Comparison of ENCODE assay signal across 9 cellular contexts in genomic region chr16:4800290-4801041, GRCh38. TPM values are rescaled to one million over a fixed set of nuclear protein-coding genes. Genes with fewer than 3 reads are reported as not detected.
A peak's percentile ranks its signal among the peaks of the same experiment; 100 is the strongest.
DNase-seq lines count a peak whose midpoint lies in the region; ATAC-seq, FAIRE-seq and TF ChIP-seq lines count a peak whose summit lies in the region.
"Had no signal": no experiment of that assay in that cellular context is flagged by ENCODE, and none has a peak within 500 bp of the region (broad histone marks: within the 10 kb centered on the region; RNA-seq: fewer than 3 reads in every experiment).

No MANE protein-coding gene starts in this region.

- H2BK12ac ChIP-seq in H1 (ENCODE audit: low read depth, low read length) (peak overlapping the region; percentile 68; the same call in 1 of the 2 replicates), neuronal stem cell (ENCODE audit: low read length) (peak overlapping the region; percentile 41)

- no peak overlapping the region for H3K27ac ChIP-seq in H1 (ENCODE audit: low read depth, low read length)
- H3K27ac ChIP-seq in neuronal stem cell (replicated peaks; ENCODE audit: low read length) = no peak overlapping the region

- no peak for TF ChIP-seq POLR2A in H1 (IDR thresholded peaks at IDR 0.05; ENCODE audit: control extremely low read depth in 1 of 2, low read depth in 2 of 2, low read length in 2 of 2)

- peak; percentile 4 for DNase-seq in NCI-H748 (lab: John Stamatoyannopoulos, UW; ENCODE audit: unreplicated experiment)
- DNase-seq in NCI-H748 treated with DMSO at 0.1 percent for 48 hours (lab: John Stamatoyannopoulos, UW) = no peak
- DNase-seq in NOMO-1 (lab: John Stamatoyannopoulos, UW; ENCODE audit: unreplicated experiment in 2 of 2) = peak; percentile 75
- DNase-seq in H1 (ENCODE audit: low read depth in 1 of 2, low spot score in 2 of 2) = no peak
- DNase-seq in neuronal stem cell (ENCODE audit: low spot score) = no peak
- DNase-seq in AG08396 (ENCODE audit: low spot score) = no peak

- no peak overlapping the region for H3K18ac ChIP-seq in H1 (ENCODE audit: extremely low read depth, low read length)
- H3K18ac ChIP-seq in neuronal stem cell (ENCODE audit: low read length) = no peak overlapping the region

- no peak overlapping the region for H3K9ac ChIP-seq in H1 (replicated peaks in 1 of 4; ENCODE audit: extremely low read depth in 1 of 4, low read depth in 3 of 4, low read length in 3 of 4)
- no peak overlapping the region for H3K9ac ChIP-seq in neuronal stem cell (ENCODE audit: low read depth, low read length, poor library complexity)

- H2BK15ac ChIP-seq in H1 (ENCODE audit: low read length) (no peak overlapping the region), neuronal stem cell (ENCODE audit: low read length) (no peak overlapping the region)

- WGBS in H1 (ENCODE audit: extremely low coverage in 1 of 2, insufficient coverage in 1 of 2, insufficient read length in 1 of 2, insufficient replicate concordance in 2 of 2, low coverage in 1 of 2, low lambda C conversion rate in 2 of 2, missing lambda C conversion rate in 1 of 2), 2 experiments = 92% methylated on average over 17 of the region's 17 CpGs; no CpG with 5 or more reads in 1 of the 2 experiments
- no CpG with 5 or more reads among the region's 17 CpGs for WGBS in neuronal stem cell (ENCODE audit: extremely low coverage in 2 of 2, insufficient read length in 2 of 2, insufficient replicate concordance in 1 of 2), 2 donors

- no peak overlapping the region for H2BK20ac ChIP-seq in H1 (ENCODE audit: low read length)

- H3K4ac ChIP-seq in H1 (replicated peaks; ENCODE audit: insufficient read length, low read depth, low read length) (peak overlapping the region; percentile 59), neuronal stem cell (ENCODE audit: low read length) (no peak overlapping the region)

- no peak for TF ChIP-seq RAD21 in H1 (IDR thresholded peaks at IDR 0.05 in 1 of 2, conservative IDR thresholded peaks at IDR 0.05 in 1 of 2; ENCODE audit: low read depth in 2 of 2, low read length in 2 of 2)

- H4K91ac ChIP-seq in H1 (replicated peaks; ENCODE audit: insufficient read length, low read length) = no peak overlapping the region
- no peak overlapping the region for H4K91ac ChIP-seq in neuronal stem cell (ENCODE audit: low read depth, low read length, poor library complexity)

- peaks cover 0 to 8% of the 10 kb centered on the region in 2 experiments for H4K20me1 ChIP-seq in H1 (replicated peaks in 1 of 2; ENCODE audit: control insufficient read depth in 1 of 2, insufficient read depth in 2 of 2, low read length in 2 of 2)

- H4K8ac ChIP-seq in H1 (ENCODE audit: extremely low read depth, insufficient read depth, low read length) (no peak overlapping the region; the same call in 1 of the 2 replicates), neuronal stem cell (ENCODE audit: low read depth, low read length) (no peak overlapping the region)

- H3K79me1 ChIP-seq in H1 (ENCODE audit: low read depth, low read length) (no peaks in the 10 kb centered on the region), neuronal stem cell (ENCODE audit: low read depth, low read length) (peaks cover 2% of the 10 kb centered on the region)

- no peak overlapping the region for H2BK120ac ChIP-seq in H1 (replicated peaks; ENCODE audit: low read depth, low read length)
- H2BK120ac ChIP-seq in neuronal stem cell (ENCODE audit: low read depth, low read length) = no peak overlapping the region

- H3K56ac ChIP-seq in H1 (replicated peaks; ENCODE audit: insufficient read length, low read depth, low read length) = no peak overlapping the region

- H2AFZ ChIP-seq in H1 (ENCODE audit: low read length) (no peak overlapping the region), neuronal stem cell (ENCODE audit: low read length) (no peak overlapping the region)

- H3K27me3 ChIP-seq in H1 (replicated peaks in 1 of 4; ENCODE audit: control insufficient read depth in 3 of 4, extremely low read depth in 1 of 4, insufficient read depth in 3 of 4, low read length in 3 of 4) (no peaks in the 10 kb centered on the region), neuronal stem cell (ENCODE audit: control insufficient read depth in 3 of 3, insufficient read depth in 3 of 3, low read depth in 1 of 3, low read length in 3 of 3) (no peaks in the 10 kb centered on the region)

- TF ChIP-seq EP300 in H1 (IDR thresholded peaks at IDR 0.05; ENCODE audit: borderline replicate concordance in 1 of 2, low read depth in 2 of 2, low read length in 2 of 2) = no peak

- H3K4me1 ChIP-seq in H1 (replicated peaks in 1 of 4; ENCODE audit: control insufficient read depth in 3 of 4, insufficient read depth in 4 of 4, low read length in 3 of 4) (peaks cover 0 to 14% (median 8%) of the 10 kb centered on the region in 4 experiments; a peak in 4 of 7 replicates), neuronal stem cell (ENCODE audit: control insufficient read depth in 2 of 2, insufficient read depth in 1 of 2, low read depth in 1 of 2, low read length in 2 of 2) (peaks cover 5 to 14% of the 10 kb centered on the region in 2 donors)

- no peak overlapping the region for H2AK5ac ChIP-seq in H1 (ENCODE audit: low read depth, low read length)
- H2AK5ac ChIP-seq in neuronal stem cell (ENCODE audit: low read depth, low read length) = peak overlapping the region; percentile 36

- H3K36me3 ChIP-seq in H1 (ENCODE audit: control insufficient read depth in 2 of 4, insufficient read depth in 4 of 4, low read length in 3 of 4) (peaks cover 0 to 15% (median 1%) of the 10 kb centered on the region in 4 experiments; a peak in 5 of 8 replicates), neuronal stem cell (replicated peaks in 1 of 2; ENCODE audit: control insufficient read depth in 2 of 2, insufficient read depth in 2 of 2, low read length in 2 of 2) (peaks cover 24 to 31% of the 10 kb centered on the region in 2 donors)

- TF ChIP-seq CTCF in H1 (IDR thresholded peaks at IDR 0.05; ENCODE audit: control extremely low read depth in 1 of 3, insufficient read depth in 1 of 3, low read depth in 1 of 3, low read length in 3 of 3) = no peak

- CTCF ChIA-PET in H1 (lab: Charles Lee; ENCODE audit: partially characterized antibody) = no interaction called here

- H3K23me2 ChIP-seq in H1 (ENCODE audit: low read depth, low read length) = peaks cover 8% of the 10 kb centered on the region; the same call in 1 of the 2 replicates

- no peak for FAIRE-seq in H1 (lab: Jason Lieb, UNC)

- POLR2A ChIA-PET in H1 (lab: Charles Lee; ENCODE audit: partially characterized antibody) = interaction anchor here (1.0 to 2.9 kb wide), 7 partner anchors 9 to 67 kb away, joined by 3 to 21 read pairs (median 6); partner anchors contain the start of genes ANKS3, DNAAF8 and ZNF500

- H3K23ac ChIP-seq in H1 (ENCODE audit: insufficient read length) (no peak overlapping the region), neuronal stem cell (ENCODE audit: low read depth, low read length, poor library complexity) (no peak overlapping the region)

- ATAC-seq in GM21619 (IDR thresholded peaks at IDR 0.05; ENCODE audit: unreplicated experiment) (no peak), GM18519 (IDR thresholded peaks at IDR 0.05; ENCODE audit: low FRiP score, unreplicated experiment) (no peak)

- H3K4me3 ChIP-seq in H1 (ENCODE audit: extremely low read depth in 1 of 4, insufficient read depth in 2 of 4, low read depth in 3 of 4, low read length in 4 of 4) = peak overlapping the region in 1 of 4 experiments; percentile 82; a peak in 1 of 8 replicates
- no peak overlapping the region for H3K4me3 ChIP-seq in neuronal stem cell (ENCODE audit: low read length in 2 of 2)

- no peak overlapping the region for H2BK5ac ChIP-seq in H1 (ENCODE audit: low read depth, low read length)
- H2BK5ac ChIP-seq in neuronal stem cell (ENCODE audit: low read length) = no peak overlapping the region

- H3K4me2 ChIP-seq in H1 (ENCODE audit: insufficient read depth in 1 of 2, low read depth in 2 of 2, low read length in 2 of 2) (peak overlapping the region; percentile 67 to 92; a peak in 2 of 4 replicates), neuronal stem cell (ENCODE audit: insufficient read depth, low read length, poor library complexity, severe bottlenecking) (no peak overlapping the region)

- H3K79me2 ChIP-seq in H1 (ENCODE audit: control insufficient read depth in 1 of 2, insufficient read depth in 2 of 2, low read length in 2 of 2) = no peaks in the 10 kb centered on the region

- H4K5ac ChIP-seq in H1 (ENCODE audit: insufficient read length, low read depth, low read length) = no peak overlapping the region

- no peak overlapping the region for H3K14ac ChIP-seq in H1 (ENCODE audit: insufficient read length)
- no peak overlapping the region for H3K14ac ChIP-seq in neuronal stem cell (ENCODE audit: low read length)

- H3K9me3 ChIP-seq in H1 (ENCODE audit: insufficient read depth in 2 of 2, low read depth in 1 of 2, low read length in 1 of 2) = no peaks in the 10 kb centered on the region
- no peaks in the 10 kb centered on the region for H3K9me3 ChIP-seq in neuronal stem cell (replicated peaks in 1 of 2; ENCODE audit: control insufficient read depth in 2 of 2, insufficient read depth in 1 of 2, low read depth in 1 of 2, low read length in 2 of 2)

RNA-seq across cellular contexts. Expression of gene ROGDI, which starts 2.0 kb away (rescaled TPM):
- total RNA-seq in H1 (2021; fragmentation: NEBNext Ultra II Directional; extraction: Animal tissue kit (Norgen Biotek cat#: 25700)) = 27.4 and 29.9 TPM in 2 replicates
- polyA plus RNA-seq in H1 (2011; rRNA removed) = 68.4 and 95.2 TPM in 2 replicates
- polyA plus RNA-seq in H1 (2011; cell fraction: cytosol; rRNA removed) = 63.2 TPM
- 94.1 TPM for polyA plus RNA-seq in H1 (2011; cell fraction: nucleus; rRNA removed)
- 27.1 to 42.0 TPM (median 38.4 TPM) in 4 replicates for polyA plus RNA-seq in H1 (2012, experiment 1 of 2)
- 28.0 TPM for polyA plus RNA-seq in H1 (2012, experiment 2 of 2)
- 32.4 TPM for polyA plus RNA-seq in H1 (2013, experiment 1 of 2)
- 30.8 TPM for polyA plus RNA-seq in H1 (2013, experiment 2 of 2)
- polyA minus RNA-seq in H1 (2011; rRNA and poly(A)+ RNA removed) = 15.0 and 18.9 TPM in 2 replicates
- polyA minus RNA-seq in H1 (2011; cell fraction: cytosol; rRNA and poly(A)+ RNA removed) = 20.2 TPM
- polyA minus RNA-seq in H1 (2011; cell fraction: nucleus; rRNA and poly(A)+ RNA removed) = 20.7 TPM
- 20.7 TPM for polyA plus RNA-seq in neuronal stem cell (2013, experiment 1 of 2)
- polyA plus RNA-seq in neuronal stem cell (2013, experiment 2 of 2) = 19.9 TPM

RNA-seq across cellular contexts. Expression of gene SMIM22, which starts 5.3 kb away (rescaled TPM):
- total RNA-seq in H1 (2021; fragmentation: NEBNext Ultra II Directional; extraction: Animal tissue kit (Norgen Biotek cat#: 25700)) = not detected in 2 replicates
- polyA plus RNA-seq in H1 (2011; rRNA removed) = not detected in 2 replicates
- not detected for polyA plus RNA-seq in H1 (2011; cell fraction: cytosol; rRNA removed)
- 0.73 TPM for polyA plus RNA-seq in H1 (2011; cell fraction: nucleus; rRNA removed)
- 0.84 to 1.9 TPM (median 1.3 TPM) in 3 of 4 replicates, not detected in the other for polyA plus RNA-seq in H1 (2012, experiment 1 of 2)
- 7.6 TPM for polyA plus RNA-seq in H1 (2012, experiment 2 of 2)
- 1.1 TPM for polyA plus RNA-seq in H1 (2013, experiment 1 of 2)
- polyA plus RNA-seq in H1 (2013, experiment 2 of 2) = 0.53 TPM
- not detected in 2 replicates for polyA minus RNA-seq in H1 (2011; rRNA and poly(A)+ RNA removed)
- not detected for polyA minus RNA-seq in H1 (2011; cell fraction: cytosol; rRNA and poly(A)+ RNA removed)
- polyA minus RNA-seq in H1 (2011; cell fraction: nucleus; rRNA and poly(A)+ RNA removed) = not detected
- not detected for polyA plus RNA-seq in neuronal stem cell (2013, experiment 1 of 2)
- not detected for polyA plus RNA-seq in neuronal stem cell (2013, experiment 2 of 2)
- polyA plus RNA-seq: AG04450 had no signal

RNA-seq across cellular contexts. Expression of gene SEPTIN12, which starts 12.3 kb away (rescaled TPM):
- not detected in 2 replicates for total RNA-seq in H1 (2021; fragmentation: NEBNext Ultra II Directional; extraction: Animal tissue kit (Norgen Biotek cat#: 25700))
- 0.08 and 0.24 TPM in 2 replicates for polyA plus RNA-seq in H1 (2011; rRNA removed)
- 0.27 TPM for polyA plus RNA-seq in H1 (2011; cell fraction: cytosol; rRNA removed)
- 1.8 TPM for polyA plus RNA-seq in H1 (2011; cell fraction: nucleus; rRNA removed)
- 0.31 TPM in 1 of 4 replicates, not detected in the others for polyA plus RNA-seq in H1 (2012, experiment 1 of 2)
- not detected for polyA plus RNA-seq in H1 (2012, experiment 2 of 2)
- 0.39 TPM for polyA plus RNA-seq in H1 (2013, experiment 1 of 2)
- 0.31 TPM for polyA plus RNA-seq in H1 (2013, experiment 2 of 2)
- polyA minus RNA-seq in H1 (2011; rRNA and poly(A)+ RNA removed) = not detected in 2 replicates
- not detected for polyA minus RNA-seq in H1 (2011; cell fraction: cytosol; rRNA and poly(A)+ RNA removed)
- polyA minus RNA-seq in H1 (2011; cell fraction: nucleus; rRNA and poly(A)+ RNA removed) = not detected
- 0.81 TPM for polyA plus RNA-seq in neuronal stem cell (2013, experiment 1 of 2)
- polyA plus RNA-seq in neuronal stem cell (2013, experiment 2 of 2) = 0.47 TPM
- polyA plus RNA-seq: AG04450 had no signal

RNA-seq across cellular contexts. Expression of gene ZNF500, which starts 33.5 kb away (rescaled TPM):
- 10.4 and 13.4 TPM in 2 replicates for total RNA-seq in H1 (2021; fragmentation: NEBNext Ultra II Directional; extraction: Animal tissue kit (Norgen Biotek cat#: 25700))
- polyA plus RNA-seq in H1 (2011; rRNA removed) = 10.3 and 11.8 TPM in 2 replicates
- 9.9 TPM for polyA plus RNA-seq in H1 (2011; cell fraction: cytosol; rRNA removed)
- polyA plus RNA-seq in H1 (2011; cell fraction: nucleus; rRNA removed) = 12.8 TPM
- polyA plus RNA-seq in H1 (2012, experiment 1 of 2) = 4.6 to 9.2 TPM (median 7.7 TPM) in 4 replicates
- polyA plus RNA-seq in H1 (2012, experiment 2 of 2) = 7.0 TPM
- 5.9 TPM for polyA plus RNA-seq in H1 (2013, experiment 1 of 2)
- polyA plus RNA-seq in H1 (2013, experiment 2 of 2) = 5.5 TPM
- 8.3 and 9.7 TPM in 2 replicates for polyA minus RNA-seq in H1 (2011; rRNA and poly(A)+ RNA removed)
- 8.7 TPM for polyA minus RNA-seq in H1 (2011; cell fraction: cytosol; rRNA and poly(A)+ RNA removed)
- polyA minus RNA-seq in H1 (2011; cell fraction: nucleus; rRNA and poly(A)+ RNA removed) = 12.6 TPM
- polyA plus RNA-seq in neuronal stem cell (2013, experiment 1 of 2) = 5.5 TPM
- polyA plus RNA-seq in neuronal stem cell (2013, experiment 2 of 2) = 5.4 TPM

RNA-seq across cellular contexts. Expression of gene GLYR1, which starts 46.6 kb away (rescaled TPM):
- 115 and 120 TPM in 2 replicates for total RNA-seq in H1 (2021; fragmentation: NEBNext Ultra II Directional; extraction: Animal tissue kit (Norgen Biotek cat#: 25700))
- polyA plus RNA-seq in H1 (2011; rRNA removed) = 50.2 and 60.2 TPM in 2 replicates
- 60.9 TPM for polyA plus RNA-seq in H1 (2011; cell fraction: cytosol; rRNA removed)
- polyA plus RNA-seq in H1 (2011; cell fraction: nucleus; rRNA removed) = 68.7 TPM
- polyA plus RNA-seq in H1 (2012, experiment 1 of 2) = 73.6 to 91.0 TPM (median 77.9 TPM) in 4 replicates
- polyA plus RNA-seq in H1 (2012, experiment 2 of 2) = 34.4 TPM
- 65.9 TPM for polyA plus RNA-seq in H1 (2013, experiment 1 of 2)
- 60.5 TPM for polyA plus RNA-seq in H1 (2013, experiment 2 of 2)
- 41.3 and 50.3 TPM in 2 replicates for polyA minus RNA-seq in H1 (2011; rRNA and poly(A)+ RNA removed)
- 28.1 TPM for polyA minus RNA-seq in H1 (2011; cell fraction: cytosol; rRNA and poly(A)+ RNA removed)
- polyA minus RNA-seq in H1 (2011; cell fraction: nucleus; rRNA and poly(A)+ RNA removed) = 30.4 TPM
- polyA plus RNA-seq in neuronal stem cell (2013, experiment 1 of 2) = 45.6 TPM
- polyA plus RNA-seq in neuronal stem cell (2013, experiment 2 of 2) = 46.1 TPM

Comparison
In these comparisons a context has a peak if more than half of its experiments do, and no peak if none do; other contexts are left out.
1. DNase-seq: peak in NCI-H748 (single experiment) and NOMO-1 (2 of 2); none in NCI-H748 treated with DMSO at 0.1 percent for 48 hours (single experiment), H1 (0 of 2), neuronal stem cell (single experiment) and AG08396 (single experiment).